15 cellular contexts compared by ENCODE assay signal in the genomic region with DNA sequence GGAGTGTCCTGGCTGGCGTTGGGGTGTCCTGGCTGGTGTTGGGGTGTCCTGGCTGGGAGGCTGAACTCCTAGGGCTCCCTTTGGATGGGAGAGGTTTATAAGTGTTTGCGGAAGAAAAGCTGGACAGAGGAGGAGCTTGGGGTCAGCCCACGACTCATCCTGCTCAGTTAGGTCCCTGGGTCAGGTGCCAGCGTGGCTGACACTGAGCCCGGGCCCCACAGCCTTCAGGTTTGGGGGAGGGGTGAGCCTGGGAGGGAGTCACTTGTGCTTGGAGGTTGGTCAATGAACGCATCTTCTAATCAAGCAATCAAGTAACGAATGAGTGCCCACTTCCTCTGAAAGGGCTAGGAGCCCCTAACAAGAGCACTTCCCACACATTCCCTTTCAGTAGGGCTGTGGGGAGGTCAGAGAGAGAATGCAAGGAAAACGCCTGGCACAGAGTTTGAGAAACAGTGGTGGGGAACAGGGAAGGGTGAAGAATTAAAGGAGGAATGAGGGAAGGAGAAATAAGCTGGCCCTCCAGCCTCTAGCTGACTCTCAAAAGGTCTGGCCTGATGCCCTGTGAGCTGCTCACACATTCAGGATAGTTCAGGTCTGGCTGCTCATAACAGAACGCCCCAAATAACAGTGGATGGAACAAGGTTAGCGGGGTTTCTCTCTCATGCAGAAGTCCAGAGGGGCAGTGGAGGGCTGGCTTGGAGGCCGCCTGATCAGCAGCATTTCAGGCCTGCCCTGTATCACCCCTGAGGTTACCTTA. TPM values are rescaled to one million over a fixed set of nuclear protein-coding genes. Genes with fewer than 3 reads are reported as not detected.
A peak's percentile ranks its signal among the peaks of the same experiment; 100 is the strongest.
DNase-seq lines count a peak whose midpoint lies in the region; ATAC-seq and TF ChIP-seq lines count a peak whose summit lies in the region.
"Had no signal": no experiment of that assay in that cellular context is flagged by ENCODE, and none has a peak within 500 bp of the region (broad histone marks: within the 10 kb centered on the region; RNA-seq: fewer than 3 reads in every experiment).

No MANE protein-coding gene starts in this region.

- no peak overlapping the region for H2BK120ac ChIP-seq in mesenchymal stem cell (ENCODE audit: low read depth, low read length)

- H3K23ac ChIP-seq in mesenchymal stem cell (ENCODE audit: low read length in 2 of 2) = no peak overlapping the region

- H3K18ac ChIP-seq in mesenchymal stem cell (ENCODE audit: low read depth in 1 of 2, low read length in 2 of 2) = no peak overlapping the region

- no peak overlapping the region for H4K91ac ChIP-seq in mesenchymal stem cell (ENCODE audit: low read length)

- DNase-seq in left ventricle myocardium inferior (no peak), Right ventricle myocardium inferior (ENCODE audit: missing footprints) (no peak), caudate nucleus (lab: John Stamatoyannopoulos, UW) (peak in 5 of 61 donors; percentile 33 to 53 (median 40)), mesenchymal stem cell (no peak), cerebellar nuclear complex (lab: John Stamatoyannopoulos, UW) (no peak)
- DNase-seq in activated CD4-positive, alpha-beta T cell treated with anti-CD3 and anti-CD28 coated beads, Interleukin-2, amount 50 U/mL, for 4 hours = no peak
- no peak for DNase-seq in stimulated activated CD4-positive, alpha-beta T cell treated with anti-CD3 and anti-CD28 coated beads, Interleukin-2, amount 100 ng/mL, for 48 hours
- DNase-seq: activated CD4-positive, alpha-beta T cell treated with anti-CD3 and anti-CD28 coated beads for 1 hour; activated T-cell treated with anti-CD3 and anti-CD28 coated beads, Interleukin-2, amount 50 U/mL, for 1 hour; left ventricle myocardium superior had no signal

- no peak overlapping the region for H2AK5ac ChIP-seq in mesenchymal stem cell (ENCODE audit: low read length, severe bottlenecking)

- H3K4ac ChIP-seq in mesenchymal stem cell (ENCODE audit: low read depth in 1 of 2, low read length in 2 of 2) = no peak overlapping the region

- H3K4me1 ChIP-seq in left ventricle myocardium inferior = no peaks in the 10 kb centered on the region
- peaks cover 43% of the 10 kb centered on the region for H3K4me1 ChIP-seq in mesenchymal stem cell (ENCODE audit: control insufficient read depth, insufficient read depth, low read depth, low read length)

- H3K79me1 ChIP-seq in mesenchymal stem cell (replicated peaks; ENCODE audit: low read length, poor library complexity, severe bottlenecking) = no peaks in the 10 kb centered on the region

- intact Hi-C loops in left ventricle myocardium inferior (cut with micrococcal nuclease) = no loop called here
- intact Hi-C loops in Right ventricle myocardium inferior (cut with DNase I) = no loop called here

- H3K4me2 ChIP-seq in mesenchymal stem cell (ENCODE audit: low read length, poor library complexity, severe bottlenecking) = peak overlapping the region; percentile 50

- WGBS in mesenchymal stem cell = 74% methylated on average over 9 of the region's 11 CpGs

- H3K9me3 ChIP-seq in left ventricle myocardium inferior (replicated peaks) = no peaks in the 10 kb centered on the region
- H3K9me3 ChIP-seq in mesenchymal stem cell (ENCODE audit: control insufficient read depth, low read length) = no peaks in the 10 kb centered on the region
- H3K9me3 ChIP-seq: esophagus muscularis mucosa had no signal

- H3K36me3 ChIP-seq in left ventricle myocardium inferior (no peaks in the 10 kb centered on the region), mesenchymal stem cell (ENCODE audit: control insufficient read depth in 1 of 2, insufficient read depth in 2 of 2, low read depth in 1 of 2, low read length in 2 of 2) (peaks cover 0 to 12% of the 10 kb centered on the region in 2 experiments)
- H3K36me3 ChIP-seq: esophagus muscularis mucosa had no signal

- H2BK12ac ChIP-seq in mesenchymal stem cell (ENCODE audit: low read length in 2 of 2) = no peak overlapping the region

- H3K27me3 ChIP-seq in left ventricle myocardium inferior (ENCODE audit: low read depth) = peaks cover 83% of the 10 kb centered on the region
- H3K27me3 ChIP-seq in mesenchymal stem cell (ENCODE audit: control insufficient read depth in 1 of 2, insufficient read depth in 1 of 2, low read length in 2 of 2) = peaks cover 0 to 63% of the 10 kb centered on the region in 2 experiments

- no peak overlapping the region for H2BK5ac ChIP-seq in mesenchymal stem cell (ENCODE audit: low read depth, low read length, poor library complexity, severe bottlenecking)

- H3K4me3 ChIP-seq in left ventricle myocardium inferior (peak overlapping the region; percentile 39), mesenchymal stem cell (ENCODE audit: insufficient read depth in 1 of 2, low read depth in 1 of 2, low read length in 2 of 2) (peak overlapping the region in 1 of 2 experiments; percentile 41)

- H3K27ac ChIP-seq in left ventricle myocardium inferior (replicated peaks) (no peak overlapping the region), caudate nucleus (ENCODE audit: low read depth, low read length) (peak overlapping the region; percentile 68), mesenchymal stem cell (ENCODE audit: low read length, poor library complexity, severe bottlenecking) (no peak overlapping the region)
- H3K27ac ChIP-seq: esophagus muscularis mucosa had no signal

- H4K8ac ChIP-seq in mesenchymal stem cell (ENCODE audit: low read length) = no peak overlapping the region

- no peak overlapping the region for H3K9ac ChIP-seq in mesenchymal stem cell (ENCODE audit: low read length)

- ATAC-seq in Right ventricle myocardium inferior (no peak), HG03175 (IDR thresholded peaks at IDR 0.05; ENCODE audit: unreplicated experiment) (no peak)
- ATAC-seq: stimulated activated memory B cell treated with anti-CD40 and anti-IgM and Interleukin-4, amounts not matched to agents 10 μg/mL and 1 μg/mL and 100 μg/mL, for 72 hours had no signal

- no peak overlapping the region for H2AFZ ChIP-seq in mesenchymal stem cell (ENCODE audit: low read depth, low read length)

- no peak for TF ChIP-seq CTCF in left ventricle myocardium inferior (IDR thresholded peaks at IDR 0.05; ENCODE audit: borderline replicate concordance)

- no peak overlapping the region for H2BK15ac ChIP-seq in mesenchymal stem cell (ENCODE audit: low read depth, poor library complexity, severe bottlenecking)

- H3K14ac ChIP-seq in mesenchymal stem cell (ENCODE audit: low read length in 2 of 2) = no peak overlapping the region

RNA-seq across cellular contexts. Expression of a gene that starts 0.7 kb away (rescaled TPM):
- 4.6 TPM for total RNA-seq in left ventricle myocardium inferior
- 8.7 TPM for total RNA-seq in Right ventricle myocardium inferior
- 0.18 TPM for polyA plus RNA-seq in mesenchymal stem cell (2013, experiment 1 of 2)
- 0.05 TPM for polyA plus RNA-seq in mesenchymal stem cell (2013, experiment 2 of 2)
- polyA plus RNA-seq: IgD-negative memory B cell, neural cell had no signal

RNA-seq across cellular contexts. Expression of a gene that starts 23.6 kb away (rescaled TPM):
- total RNA-seq in left ventricle myocardium inferior (1.4 TPM), Right ventricle myocardium inferior (0.32 TPM)
- 0.18 TPM for polyA plus RNA-seq in mesenchymal stem cell (2013, experiment 1 of 2)
- polyA plus RNA-seq in mesenchymal stem cell (2013, experiment 2 of 2) = 0.05 TPM
- polyA plus RNA-seq: IgD-negative memory B cell had no signal
